ENCODE assay signal across 18 cellular contexts in the genomic region with DNA sequence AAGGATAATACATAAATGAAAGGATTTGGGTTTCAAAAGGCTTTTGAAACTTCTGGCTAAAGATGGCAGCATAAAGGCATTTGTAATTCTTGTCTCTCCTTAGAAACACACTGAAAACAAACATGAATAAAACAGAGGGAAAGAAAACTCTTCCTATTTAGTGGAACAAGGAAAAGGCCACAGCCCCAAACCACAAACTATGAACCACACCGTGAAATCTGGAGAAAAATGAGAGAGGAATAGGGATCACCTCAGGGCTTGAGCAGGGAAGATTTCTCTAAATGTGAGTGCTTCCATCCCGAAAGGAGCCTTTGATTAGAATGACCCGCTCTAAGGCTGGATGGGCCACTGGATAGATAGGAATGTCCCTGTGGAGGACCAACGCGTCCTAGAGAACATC.
"Had no signal": no experiment of that assay in that cellular context is flagged by ENCODE, and none has a peak within 500 bp of the region (broad histone marks: within the 10 kb centered on the region; RNA-seq: fewer than 3 reads in every experiment).

No MANE protein-coding gene starts in this region.

- DNase-seq: Karpas-422, KBM-7, MM.1S, NCI-H1092 treated with DMSO at 0.1 percent for 48 hours, NCI-H1436, NCI-H187, NCI-H2029, NCI-H2081 treated with DMSO at 0.1 percent for 48 hours, NCI-H2171, NCI-H226, NCI-H446, NCI-H510A, NCI-H524 treated with DMSO at 0.1 percent for 48 hours, NCI-H774, SHP77, SK-N-SH had no signal

- H3K27ac ChIP-seq: HL-60, RWPE1 had no signal

- H3K4me2 ChIP-seq: SK-N-SH had no signal

- H3K9me3 ChIP-seq: SK-N-SH had no signal

- H3K9ac ChIP-seq: SK-N-SH had no signal

- H3K9me2 ChIP-seq: SK-N-SH had no signal
